Comparison of ENCODE assay signal across 23 cellular contexts in genomic region chr1:19812875-19813650, GRCh38. TPM values are rescaled to one million over a fixed set of nuclear protein-coding genes. Genes with fewer than 3 reads are reported as not detected.
"Had no signal": no experiment of that assay in that cellular context is flagged by ENCODE, and none has a peak within 500 bp of the region (broad histone marks: within the 10 kb centered on the region; RNA-seq: fewer than 3 reads in every experiment).

No MANE protein-coding gene starts in this region.

- H3K27ac ChIP-seq: brain microvascular endothelial cell, gastrocnemius medialis, heart left ventricle, parathyroid adenoma, tibial artery, vagina had no signal

- H3K9ac ChIP-seq: parathyroid adenoma had no signal

- H3K4me3 ChIP-seq: gastrocnemius medialis, heart left ventricle, lung, tibial artery, vagina had no signal

- H3K4me1 ChIP-seq: heart left ventricle, parathyroid adenoma, vagina had no signal

- ATAC-seq: activated CD8-positive, alpha-beta T cell treated with anti-CD3 and anti-CD28 coated beads for 36 hours; effector memory CD8-positive, alpha-beta T cell; gastrocnemius medialis; heart left ventricle; left cardiac atrium; naive thymus-derived CD4-positive, alpha-beta T cell; T-helper 17 cell had no signal

- DNase-seq: activated B cell treated with CpG ODN at 0.5 μM for 24 hours; activated CD4-positive, alpha-beta T cell treated with anti-CD3 and anti-CD28 coated beads for 48 hours; activated CD8-positive, alpha-beta memory T cell treated with anti-CD3 and anti-CD28 coated beads, Interleukin-2, amount 50 U/mL, for 4 hours; activated CD8-positive, alpha-beta T cell treated with anti-CD3 and anti-CD28 coated beads for 36 hours; activated naive CD8-positive, alpha-beta T cell treated with anti-CD3 and anti-CD28 coated beads for 36 hours; activated T-cell treated with anti-CD3 and anti-CD28 coated beads, Interleukin-2, amount 50 U/mL, for 48 hours; brain microvascular endothelial cell; effector memory CD8-positive, alpha-beta T cell; gastrocnemius medialis; heart left ventricle; left cardiac atrium; midbrain; naive thymus-derived CD4-positive, alpha-beta T cell; stimulated activated CD4-positive, alpha-beta T cell treated with anti-CD3 and anti-CD28 coated beads, Interleukin-4, amount 100 ng/mL, for 24 hours; stimulated activated naive CD4-positive, alpha-beta T cell; T-helper 17 cell; tibial artery had no signal

- H3K36me3 ChIP-seq: brain microvascular endothelial cell, gastrocnemius medialis, heart left ventricle, tibial artery, vagina had no signal

- H3K27me3 ChIP-seq: brain microvascular endothelial cell, heart left ventricle, tibial artery, vagina had no signal

- H3K9me3 ChIP-seq: gastrocnemius medialis, tibial artery, vagina had no signal

RNA-seq across cellular contexts. Expression of gene RNF186, which starts 2.0 kb away (rescaled TPM):
- total RNA-seq: activated B cell treated with CpG ODN at 0.5 μM for 24 hours; activated CD8-positive, alpha-beta T cell treated with anti-CD3 and anti-CD28 coated beads for 36 hours; activated naive CD8-positive, alpha-beta T cell treated with anti-CD3 and anti-CD28 coated beads for 36 hours; fibroblast of lung; heart left ventricle; left cardiac atrium; lung; naive thymus-derived CD4-positive, alpha-beta T cell; skeletal muscle tissue; subcutaneous adipose tissue; T-helper 17 cell; vagina had no signal
